8 cellular contexts compared by ENCODE assay signal in the genomic region with DNA sequence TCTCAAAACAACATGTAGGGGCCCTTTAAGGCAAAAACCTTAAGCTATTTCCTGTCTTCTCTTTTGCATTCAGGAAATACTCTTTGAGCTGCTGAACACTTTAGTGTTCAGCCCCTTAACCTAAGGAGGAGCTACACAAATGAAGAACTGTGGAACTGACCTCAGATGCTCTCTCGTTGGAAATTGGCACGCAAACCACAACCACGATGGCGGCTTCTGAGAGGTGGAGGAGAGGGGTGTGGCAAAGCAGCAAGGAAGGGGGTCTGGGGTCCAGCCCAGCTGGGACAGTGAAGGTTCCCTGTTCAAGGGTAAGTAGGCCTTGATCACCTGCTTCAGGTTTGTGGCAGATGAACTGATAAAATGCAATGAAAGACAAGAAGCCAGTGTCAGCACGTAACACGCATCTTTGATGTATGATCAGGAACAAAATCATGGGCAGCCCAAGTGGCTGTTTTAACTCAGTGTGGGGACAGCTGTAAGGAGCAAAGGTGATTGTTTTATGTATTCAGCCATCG.
A peak's percentile ranks its signal among the peaks of the same experiment; 100 is the strongest.
DNase-seq lines count a peak whose midpoint lies in the region; ATAC-seq and TF ChIP-seq lines count a peak whose summit lies in the region.

No MANE protein-coding gene starts in this region.

- H3K27me3 ChIP-seq in psoas muscle (ENCODE audit: insufficient read depth in 3 of 3, low read length in 2 of 3), result no peaks in the 10 kb centered on the region

- H3K27ac ChIP-seq in psoas muscle, result no peak overlapping the region

- peaks cover 49% of the 10 kb centered on the region for H3K4me1 Mint-ChIP-seq in activated naive CD4-positive, alpha-beta T cell treated with anti-CD3 and anti-CD28 coated beads for 36 hours (ENCODE audit: low read depth)

- no peaks in the 10 kb centered on the region for H3K36me3 ChIP-seq in psoas muscle (ENCODE audit: insufficient read depth in 1 of 2, low read depth in 1 of 2)

- peaks cover 22% of the 10 kb centered on the region for H3K9me3 Mint-ChIP-seq in activated naive CD4-positive, alpha-beta T cell treated with anti-CD3 and anti-CD28 coated beads for 36 hours

- peaks cover 20% of the 10 kb centered on the region for H3K36me3 Mint-ChIP-seq in activated naive CD4-positive, alpha-beta T cell treated with anti-CD3 and anti-CD28 coated beads for 36 hours (ENCODE audit: low read depth)

- DNase-seq in T-helper 2 cell, result peak; percentile 24 to 97 (median 66)
- DNase-seq in activated naive CD4-positive, alpha-beta T cell treated with anti-CD3 and anti-CD28 coated beads for 36 hours, result peak; percentile 86
- DNase-seq in stimulated activated CD4-positive, alpha-beta T cell treated with anti-CD3 and anti-CD28 coated beads, TNF-alpha, amount 100 ng/mL, for 24 hours (ENCODE audit: low read depth in 3 of 3), result peak; percentile 12 to 50 (median 31)
- no peak for DNase-seq in COR-L47 (lab: John Stamatoyannopoulos, UW)
- DNase-seq in psoas muscle, result no peak
- no peak for DNase-seq in anterior cingulate cortex (lab: John Stamatoyannopoulos, UW)

- peaks cover 8% of the 10 kb centered on the region for H3K9me3 ChIP-seq in psoas muscle

- TF ChIP-seq POLR2A in GM18951 (IDR thresholded peaks at IDR 0.05; ENCODE audit: extremely low read depth, insufficient read depth, insufficient read length), result peak; percentile 34

- peak overlapping the region; percentile 98 for H3K27ac Mint-ChIP-seq in activated naive CD4-positive, alpha-beta T cell treated with anti-CD3 and anti-CD28 coated beads for 36 hours

- H3K4me3 Mint-ChIP-seq in activated naive CD4-positive, alpha-beta T cell treated with anti-CD3 and anti-CD28 coated beads for 36 hours, result peak overlapping the region; percentile 94

- no peaks in the 10 kb centered on the region for H3K4me1 ChIP-seq in psoas muscle

- 47 to 63% (median 58%) methylated on average over 7 of the region's 7 CpGs for WGBS in psoas muscle, 3 donors

- no peaks in the 10 kb centered on the region for H3K27me3 Mint-ChIP-seq in activated naive CD4-positive, alpha-beta T cell treated with anti-CD3 and anti-CD28 coated beads for 36 hours (ENCODE audit: low read depth)

- H3K4me3 ChIP-seq in psoas muscle, result no peak overlapping the region

- intact Hi-C loops in activated naive CD4-positive, alpha-beta T cell treated with anti-CD3 and anti-CD28 coated beads for 36 hours (cut with micrococcal nuclease), result loop anchor here (1.0 to 2.0 kb wide), 5 partner anchors 22 to 292 kb away; a partner anchor contains a TSS
- intact Hi-C loops in psoas muscle (cut with DNase I), result no loop called here

- TF ChIP-seq CTCF in psoas muscle (IDR thresholded peaks at IDR 0.05), result no peak

- in situ Hi-C loops in GM18951 (cut with MboI; ENCODE audit: low sequenced_read_pairs, unreplicated experiment), result no loop called here

- CTCF ChIA-PET in activated naive CD4-positive, alpha-beta T cell treated with anti-CD3 and anti-CD28 coated beads for 36 hours (lab: Charles Lee), result interaction anchor here (0.6 to 1.3 kb wide), 2 partner anchors 20 to 274 kb away, joined by 3 read pairs; no protein-coding TSS in a partner anchor

- ATAC-seq in psoas muscle, result no peak
- no peak for ATAC-seq in GM19324 (IDR thresholded peaks at IDR 0.05; ENCODE audit: low FRiP score, unreplicated experiment)

Comparison
In these comparisons a context has a peak if more than half of its experiments do, and no peak if none do; other contexts are left out.
1. DNase-seq: peak in T-helper 2 cell (5 of 5), activated naive CD4-positive, alpha-beta T cell treated with anti-CD3 and anti-CD28 coated beads for 36 hours (single experiment) and stimulated activated CD4-positive, alpha-beta T cell treated with anti-CD3 and anti-CD28 coated beads, TNF-alpha, amount 100 ng/mL, for 24 hours (3 of 3); none in COR-L47 (single experiment), psoas muscle (0 of 2) and anterior cingulate cortex (0 of 58).